1 cellular context compared by ENCODE assay signal in genomic region chr6:38975621-38976049, GRCh38.
A peak's percentile ranks its signal among the peaks of the same experiment; 100 is the strongest.
TF ChIP-seq lines count a peak whose summit lies in the region.

No MANE protein-coding gene starts in this region.

TF ChIP-seq in HEK293, 187 proteins besides CTCF, POLR2A, EP300 and RAD21 (continued from another document):
- TF ChIP-seq ZNF704 (tag by site-specific recombination; IDR thresholded peaks at IDR 0.05) (no peak), ZNF529 (tag by site-specific recombination; IDR thresholded peaks at IDR 0.05; ENCODE audit: insufficient replicate concordance) (no peak), OVOL3 (tag by site-specific recombination; IDR thresholded peaks at IDR 0.05) (peak; percentile 86), ZNF768 (tag by site-specific recombination; IDR thresholded peaks at IDR 0.05) (no peak), ZNF133 (tag by site-specific recombination; IDR thresholded peaks at IDR 0.05) (no peak), ZNF514 (tag by site-specific recombination; IDR thresholded peaks at IDR 0.05) (no peak), SETDB1 (IDR thresholded peaks at IDR 0.05; ENCODE audit: insufficient read length, low read length) (no peak), KLF9 (tag by site-specific recombination; IDR thresholded peaks at IDR 0.05; ENCODE audit: low read depth) (no peak), ZFP69B (tag by site-specific recombination; IDR thresholded peaks at IDR 0.05) (no peak), ZNF169 (tag by site-specific recombination; IDR thresholded peaks at IDR 0.05) (no peak), ZNF510 (tag by site-specific recombination; IDR thresholded peaks at IDR 0.05; ENCODE audit: insufficient replicate concordance) (no peak), KLF8 (tag by site-specific recombination; IDR thresholded peaks at IDR 0.05) (no peak), HOXD13 (CRISPR knock-in tag; IDR thresholded peaks at IDR 0.05; ENCODE audit: borderline replicate concordance) (no peak), GLI4 (tag by site-specific recombination; IDR thresholded peaks at IDR 0.05) (no peak)
